ENCODE assay signal across 21 cellular contexts in genomic region chr11:45366839-45367238, GRCh38.
"Had no signal": no experiment of that assay in that cellular context is flagged by ENCODE, and none has a peak within 500 bp of the region (broad histone marks: within the 10 kb centered on the region; RNA-seq: fewer than 3 reads in every experiment).

No MANE protein-coding gene starts in this region.

- H3K4me1 ChIP-seq: gastrocnemius medialis had no signal

- DNase-seq: activated CD4-positive, alpha-beta T cell treated with anti-CD3 and anti-CD28 coated beads, Interleukin-2, amount 10 ng/mL, durations not matched to agents 24 days and 14 days; activated CD4-positive, CD25-positive, alpha-beta regulatory T cell; activated CD8-positive, alpha-beta T cell treated with anti-CD3 and anti-CD28 coated beads for 36 hours; activated naive CD4-positive, alpha-beta T cell treated with anti-CD3 and anti-CD28 coated beads for 36 hours; activated naive CD8-positive, alpha-beta T cell treated with anti-CD3 and anti-CD28 coated beads, Interleukin-2, amount 50 U/mL, for 24 hours; activated T-cell treated with anti-CD3 and anti-CD28 coated beads, Interleukin-2, amount 50 U/mL, for 1 hour; cortex of kidney; effector CD4-positive, alpha-beta T cell; gastrocnemius medialis; heart left ventricle; kidney; left lung; stimulated activated CD4-positive, alpha-beta T cell treated with anti-CD3 and anti-CD28 coated beads, Interleukin-4, amount 100 ng/mL, for 1 hour; stimulated activated naive CD8-positive, alpha-beta T cell treated with anti-CD3 and anti-CD28 coated beads, Interleukin-15, amount 100 ng/mL, for 72 hours; transverse colon had no signal

- H3K4me3 ChIP-seq: gastrocnemius medialis, heart left ventricle, left lung, right atrium auricular region, skin epidermis, suprapubic skin, transverse colon, vagina had no signal

- H3K36me3 ChIP-seq: gastrocnemius medialis, heart left ventricle, left lung, right atrium auricular region, suprapubic skin, transverse colon, vagina had no signal

- H3K9me3 ChIP-seq: gastrocnemius medialis, heart left ventricle, left lung, right atrium auricular region, suprapubic skin, transverse colon, vagina had no signal

- H3K27ac ChIP-seq: gastrocnemius medialis, heart left ventricle, right atrium auricular region, skin epidermis, suprapubic skin, vagina had no signal

- ATAC-seq: activated CD8-positive, alpha-beta T cell treated with anti-CD3 and anti-CD28 coated beads for 36 hours; activated naive CD8-positive, alpha-beta T cell treated with anti-CD3 and anti-CD28 coated beads, Interleukin-2, amount 50 U/mL, for 24 hours; activated T-helper 17 cell treated with anti-CD3 and anti-CD28 coated beads, Interleukin-2, amount 50 U/mL, for 72 hours; esophagus mucosa; gastrocnemius medialis; left lung; stimulated activated naive CD8-positive, alpha-beta T cell treated with anti-CD3 and anti-CD28 coated beads, Interleukin-15, amount 100 ng/mL, for 72 hours had no signal

- H3K27me3 ChIP-seq: gastrocnemius medialis, right atrium auricular region, vagina had no signal
